Comparison of ENCODE assay signal across 34 cellular contexts in genomic region chr1:238176441-238176840, GRCh38.
"Had no signal": no experiment of that assay in that cellular context is flagged by ENCODE, and none has a peak within 500 bp of the region (broad histone marks: within the 10 kb centered on the region; RNA-seq: fewer than 3 reads in every experiment).

No MANE protein-coding gene starts in this region.

- H3K4me3 ChIP-seq: body of pancreas, esophagus muscularis mucosa, heart right ventricle, pancreas, prostate gland, sigmoid colon, stomach, thyroid gland, upper lobe of right lung had no signal

- H3K9me3 Mint-ChIP-seq: nephron progenitor cell had no signal

- H3K9me3 ChIP-seq: body of pancreas, esophagus muscularis mucosa, pancreas, prostate gland, sigmoid colon, thyroid gland, upper lobe of right lung had no signal

- H3K36me3 Mint-ChIP-seq: activated naive CD4-positive, alpha-beta T cell treated with anti-CD3 and anti-CD28 coated beads, Interleukin-2, amount 50 U/mL, for 24 hours; mesothelial cell of epicardium; naive B cell; stimulated activated naive B cell treated with anti-CD40 and anti-IgM and Interleukin-4, amounts not matched to agents 10 μg/mL and 1 μg/mL and 100 μg/mL, for 72 hours had no signal

- ATAC-seq: activated naive CD8-positive, alpha-beta T cell treated with anti-CD3 and anti-CD28 coated beads, Interleukin-2, amount 50 U/mL, for 24 hours; body of pancreas; foreskin keratinocyte; heart right ventricle; left cardiac atrium; left ventricle myocardium superior; pancreas; stimulated activated naive B cell treated with anti-CD40 and anti-IgM and Interleukin-4, amounts not matched to agents 10 μg/mL and 1 μg/mL and 100 μg/mL, for 72 hours; T-helper 17 cell; upper lobe of right lung had no signal

- H3K27ac ChIP-seq: body of pancreas, esophagus muscularis mucosa, foreskin keratinocyte, heart right ventricle, pancreas, prostate gland, sigmoid colon, stomach, thyroid gland, upper lobe of right lung had no signal

- H3K4me1 ChIP-seq: body of pancreas, esophagus muscularis mucosa, heart right ventricle, pancreas, prostate gland, sigmoid colon, stomach, thyroid gland, upper lobe of right lung had no signal

- H3K4me1 Mint-ChIP-seq: activated CD4-positive, alpha-beta memory T cell treated with anti-CD3 and anti-CD28 coated beads, Interleukin-2, amount 10 ng/mL, durations not matched to agents 7 days and 5 days; activated CD4-positive, alpha-beta T cell treated with anti-CD3 and anti-CD28 coated beads, Interleukin-2, amount 10 ng/mL, durations not matched to agents 7 days and 5 days; activated naive CD4-positive, alpha-beta T cell treated with anti-CD3 and anti-CD28 coated beads, Interleukin-2, amount 50 U/mL, for 24 hours; activated naive CD8-positive, alpha-beta T cell treated with anti-CD3 and anti-CD28 coated beads, Interleukin-2, amount 50 U/mL, for 24 hours; mesothelial cell of epicardium; naive B cell; nephron progenitor cell; stimulated activated naive B cell treated with anti-CD40 and anti-IgM and Interleukin-4, amounts not matched to agents 10 μg/mL and 1 μg/mL and 100 μg/mL, for 72 hours; T-helper 17 cell had no signal

- H3K27me3 Mint-ChIP-seq: activated CD4-positive, alpha-beta memory T cell treated with anti-CD3 and anti-CD28 coated beads, Interleukin-2, amount 10 ng/mL, durations not matched to agents 7 days and 5 days; activated CD4-positive, alpha-beta T cell treated with anti-CD3 and anti-CD28 coated beads, Interleukin-2, amount 10 ng/mL, durations not matched to agents 7 days and 5 days; activated naive CD4-positive, alpha-beta T cell treated with anti-CD3 and anti-CD28 coated beads, Interleukin-2, amount 50 U/mL, for 24 hours; activated naive CD8-positive, alpha-beta T cell treated with anti-CD3 and anti-CD28 coated beads, Interleukin-2, amount 50 U/mL, for 24 hours; naive B cell; stimulated activated naive B cell treated with anti-CD40 and anti-IgM and Interleukin-4, amounts not matched to agents 10 μg/mL and 1 μg/mL and 100 μg/mL, for 72 hours; T-helper 17 cell had no signal

- H3K27ac Mint-ChIP-seq: activated CD4-positive, alpha-beta memory T cell treated with anti-CD3 and anti-CD28 coated beads, Interleukin-2, amount 10 ng/mL, durations not matched to agents 7 days and 5 days; activated CD4-positive, alpha-beta T cell treated with anti-CD3 and anti-CD28 coated beads, Interleukin-2, amount 10 ng/mL, durations not matched to agents 7 days and 5 days; activated naive CD4-positive, alpha-beta T cell treated with anti-CD3 and anti-CD28 coated beads, Interleukin-2, amount 50 U/mL, for 24 hours; activated naive CD8-positive, alpha-beta T cell treated with anti-CD3 and anti-CD28 coated beads, Interleukin-2, amount 50 U/mL, for 24 hours; activated T-helper 2 cell treated with anti-CD3 and anti-CD28 coated beads, Interferon-gamma antibody, Interleukin-2, Interleukin-4, amounts not matched to agents 10 μg/mL and 5 μg/mL and 100 μg/mL, durations not matched to agents 14 hours and 24 hours and 36 hours; mesothelial cell of epicardium; naive B cell; nephron progenitor cell; stimulated activated naive B cell treated with anti-CD40 and anti-IgM and Interleukin-4, amounts not matched to agents 10 μg/mL and 1 μg/mL and 100 μg/mL, for 72 hours; T-helper 17 cell had no signal

- H3K4me3 Mint-ChIP-seq: activated CD4-positive, alpha-beta memory T cell treated with anti-CD3 and anti-CD28 coated beads, Interleukin-2, amount 10 ng/mL, durations not matched to agents 7 days and 5 days; activated CD4-positive, alpha-beta T cell treated with anti-CD3 and anti-CD28 coated beads, Interleukin-2, amount 10 ng/mL, durations not matched to agents 7 days and 5 days; activated naive CD4-positive, alpha-beta T cell treated with anti-CD3 and anti-CD28 coated beads, Interleukin-2, amount 50 U/mL, for 24 hours; activated naive CD8-positive, alpha-beta T cell treated with anti-CD3 and anti-CD28 coated beads, Interleukin-2, amount 50 U/mL, for 24 hours; mesothelial cell of epicardium; naive B cell; nephron progenitor cell; stimulated activated naive B cell treated with anti-CD40 and anti-IgM and Interleukin-4, amounts not matched to agents 10 μg/mL and 1 μg/mL and 100 μg/mL, for 72 hours; T-helper 17 cell had no signal

- H3K36me3 ChIP-seq: esophagus muscularis mucosa, heart right ventricle, pancreas, prostate gland, sigmoid colon, stomach, thyroid gland, upper lobe of right lung had no signal

- DNase-seq: activated CD4-positive, alpha-beta memory T cell treated with anti-CD3 and anti-CD28 coated beads, Interleukin-2, amount 10 ng/mL, durations not matched to agents 7 days and 5 days; activated CD4-positive, alpha-beta T cell treated with anti-CD3 and anti-CD28 coated beads for 1 hour; activated CD4-positive, alpha-beta T cell treated with anti-CD3 and anti-CD28 coated beads, Interleukin-2, amount 10 ng/mL, durations not matched to agents 7 days and 5 days; activated CD8-positive, alpha-beta memory T cell treated with anti-CD3 and anti-CD28 coated beads, Interleukin-2, amount 50 U/mL, for 48 hours; activated naive CD8-positive, alpha-beta T cell treated with anti-CD3 and anti-CD28 coated beads, Interleukin-2, amount 50 U/mL, for 24 hours; activated T-cell treated with anti-CD3 and anti-CD28 coated beads, Interleukin-2, amount 50 U/mL, for 48 hours; amygdala; body of pancreas; dermis blood vessel endothelial cell; effector CD4-positive, alpha-beta T cell; heart right ventricle; left cardiac atrium; left ventricle myocardium superior; naive B cell; nephron progenitor cell; nucleus accumbens; pancreas; sigmoid colon; small intestine; stimulated activated CD4-positive, alpha-beta T cell treated with anti-CD3 and anti-CD28 coated beads, Interleukin-4, amount 100 ng/mL, for 4 hours; stimulated activated CD8-positive, alpha-beta memory T cell treated with anti-CD3 and anti-CD28 coated beads, Interleukin-4, amount 100 ng/mL, for 48 hours; stimulated activated naive B cell treated with anti-CD40 and anti-IgM and Interleukin-4, amounts not matched to agents 10 μg/mL and 1 μg/mL and 100 μg/mL, for 72 hours; stomach; T-helper 17 cell; thyroid gland; upper lobe of right lung had no signal

- FAIRE-seq: colon, keratinocyte, pancreas, small intestine had no signal

- H3K27me3 ChIP-seq: body of pancreas, esophagus muscularis mucosa, foreskin keratinocyte, heart right ventricle, pancreas, sigmoid colon, stomach, thyroid gland, upper lobe of right lung had no signal
